ENCODE assay signal across 9 cellular contexts in genomic region chr18:29874519-29875098, GRCh38.
DNase-seq lines count a peak whose midpoint lies in the region; ATAC-seq and TF ChIP-seq lines count a peak whose summit lies in the region.
"Had no signal": no experiment of that assay in that cellular context is flagged by ENCODE, and none has a peak within 500 bp of the region (broad histone marks: within the 10 kb centered on the region; RNA-seq: fewer than 3 reads in every experiment).

No MANE protein-coding gene starts in this region.

- H3K27ac ChIP-seq in smooth muscle cell (ENCODE audit: low read depth) = no peak overlapping the region
- H3K27ac ChIP-seq: epithelial cell of prostate had no signal

- H3K36me3 Mint-ChIP-seq in CD14-positive monocyte = no peaks in the 10 kb centered on the region

- POLR2A ChIA-PET in HEK293T (lab: Yijun Ruan, JAX) = no interaction called here

- H3F3A ChIP-seq in smooth muscle cell (ENCODE audit: low read depth) = no peaks in the 10 kb centered on the region

- no peaks in the 10 kb centered on the region for H3K27me3 ChIP-seq in smooth muscle cell (ENCODE audit: low read depth)

- H3K4me1 ChIP-seq in smooth muscle cell (ENCODE audit: low read depth) = no peaks in the 10 kb centered on the region

- H3K9me3 Mint-ChIP-seq in CD14-positive monocyte = peaks cover 0 to 3% (median 0%) of the 10 kb centered on the region in 7 donors

- H3K4me3 ChIP-seq in fibroblast of mammary gland (ENCODE audit: control insufficient read depth, low read depth, low read length) = no peak overlapping the region
- no peak overlapping the region for H3K4me3 ChIP-seq in smooth muscle cell

- WGBS in smooth muscle cell (ENCODE audit: low lambda C conversion rate) = 56% methylated on average over 3 of the region's 3 CpGs

- peaks cover 0 to 1% (median 0%) of the 10 kb centered on the region in 3 donors for H3K27me3 Mint-ChIP-seq in CD14-positive monocyte (ENCODE audit: low read depth in 3 of 3)

- no peak overlapping the region for H3K4me2 ChIP-seq in smooth muscle cell

- intact Hi-C loops in CD14-positive monocyte (cut with micrococcal nuclease) = no loop called here

- ATAC-seq in HG03108 (IDR thresholded peaks at IDR 0.05; ENCODE audit: unreplicated experiment) (no peak), HG02981 (IDR thresholded peaks at IDR 0.05; ENCODE audit: unreplicated experiment) (no peak)

- H3K36me3 ChIP-seq in smooth muscle cell (ENCODE audit: low read depth) = no peaks in the 10 kb centered on the region

- H4K20me1 ChIP-seq in smooth muscle cell (ENCODE audit: low read depth) = no peaks in the 10 kb centered on the region

- CTCF ChIA-PET in HEK293T (lab: Yijun Ruan, JAX) = interaction anchor here (0.6 to 3.0 kb wide), 16 partner anchors 12 to 1125 kb away, joined by 3 to 35 read pairs (median 3); no protein-coding TSS in a partner anchor

- no peak overlapping the region for H3K27ac Mint-ChIP-seq in CD14-positive monocyte

- H3K4me1 Mint-ChIP-seq in CD14-positive monocyte = no peaks in the 10 kb centered on the region

- H3K9ac ChIP-seq in smooth muscle cell (ENCODE audit: low read depth) = no peak overlapping the region

- no peaks in the 10 kb centered on the region for H3K9me3 ChIP-seq in smooth muscle cell (replicated peaks; ENCODE audit: low read depth)

- H3K4me3 Mint-ChIP-seq in CD14-positive monocyte = no peak overlapping the region

- DNase-seq in CD14-positive monocyte (ENCODE audit: low spot score) (no peak), HEK293T (ENCODE audit: extremely low spot score) (peak; percentile 37), NOMO-1 treated with dmso at 0.1 percent for 144 hours (lab: John Stamatoyannopoulos, UW; ENCODE audit: unreplicated experiment) (peak; percentile 3), fibroblast of mammary gland (ENCODE audit: low read depth) (peak; percentile 43), smooth muscle cell (lab: John Stamatoyannopoulos, UW; ENCODE audit: unreplicated experiment) (no peak)
- DNase-seq in stimulated activated CD4-positive, alpha-beta T cell treated with anti-CD3 and anti-CD28 coated beads, Interleukin-12 subunit alpha, Interleukin-12 subunit beta, amount 100 ng/mL, for 4 hours = no peak

- peak; percentile 23 for TF ChIP-seq CTCF in CD14-positive monocyte (IDR thresholded peaks at IDR 0.05)
- TF ChIP-seq CTCF in fibroblast of mammary gland (conservative IDR thresholded peaks at IDR 0.05; ENCODE audit: control insufficient read depth, insufficient read depth, low read depth, low read length) = peak; percentile 47
- peak; percentile 58 for TF ChIP-seq CTCF in smooth muscle cell (IDR thresholded peaks at IDR 0.05; ENCODE audit: borderline replicate concordance, insufficient read depth, poor library complexity, severe bottlenecking)

- no peak overlapping the region for H2AFZ ChIP-seq in smooth muscle cell (ENCODE audit: low read depth)

- no peaks in the 10 kb centered on the region for H3K79me2 ChIP-seq in smooth muscle cell (ENCODE audit: low read depth)

TF ChIP-seq in HEK293T, 16 proteins besides CTCF, POLR2A, EP300 and RAD21:
- TF ChIP-seq LEF1 (IDR thresholded peaks at IDR 0.05; ENCODE audit: borderline replicate concordance) (no peak), SP1 (IDR thresholded peaks at IDR 0.05) (no peak), NFRKB (IDR thresholded peaks at IDR 0.05) (no peak), CTBP1 (IDR thresholded peaks at IDR 0.05; ENCODE audit: borderline replicate concordance) (no peak), ZNF384 (IDR thresholded peaks at IDR 0.05) (no peak), FOXM1 (IDR thresholded peaks at IDR 0.05; ENCODE audit: borderline replicate concordance) (no peak), HDGF (IDR thresholded peaks at IDR 0.05; ENCODE audit: borderline replicate concordance) (no peak), FOXA1 (IDR thresholded peaks at IDR 0.05) (no peak)

Comparison
In these comparisons a context has a peak if more than half of its experiments do, and no peak if none do; other contexts are left out.
1. DNase-seq: peak in HEK293T (single experiment), NOMO-1 treated with dmso at 0.1 percent for 144 hours (single experiment) and fibroblast of mammary gland (single experiment); none in CD14-positive monocyte (single experiment), smooth muscle cell (single experiment) and stimulated activated CD4-positive, alpha-beta T cell treated with anti-CD3 and anti-CD28 coated beads, Interleukin-12 subunit alpha, Interleukin-12 subunit beta, amount 100 ng/mL, for 4 hours (single experiment).
2. Peak in every context shown above with its lines, with median percentiles within 50 percentile points of each other: CTCF ChIP-seq.